8 cellular contexts compared by ENCODE assay signal in the genomic region with DNA sequence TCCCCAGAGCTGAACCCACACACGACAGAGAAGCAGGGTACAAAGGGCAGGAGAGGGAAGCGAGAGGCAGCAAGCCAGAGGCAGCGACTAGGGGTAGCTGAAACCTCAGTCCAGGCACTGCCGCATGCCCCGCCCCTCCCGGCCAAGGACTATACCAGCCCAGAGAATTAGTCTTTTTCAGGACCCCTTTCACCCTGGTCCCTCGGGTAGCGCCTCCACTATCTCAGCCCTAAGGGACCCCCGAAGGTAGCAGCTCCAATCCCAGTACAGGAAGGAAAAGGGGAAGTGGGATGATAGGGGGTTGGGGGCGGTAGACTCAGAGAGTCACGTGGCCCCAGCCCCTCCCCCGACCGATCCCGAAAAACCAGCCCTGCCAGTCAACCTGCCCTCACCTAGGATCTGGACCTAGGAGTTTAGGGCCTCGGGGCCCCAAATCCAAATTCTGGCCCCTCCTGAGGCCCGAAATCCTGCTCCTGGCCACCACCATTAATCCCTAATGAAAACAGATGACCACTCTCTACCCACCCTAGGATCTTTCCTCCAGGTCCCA. TPM values are rescaled to one million over a fixed set of nuclear protein-coding genes. Genes with fewer than 3 reads are reported as not detected.
DNase-seq lines count a peak whose midpoint lies in the region; ATAC-seq, FAIRE-seq and TF ChIP-seq lines count a peak whose summit lies in the region.

No MANE protein-coding gene starts in this region.

- no peak for FAIRE-seq in astrocyte (lab: Jason Lieb, UNC)

- H3K4me2 ChIP-seq in astrocyte (ENCODE audit: low read length) = peak overlapping the region; percentile 99

- ATAC-seq in stimulated activated naive B cell treated with anti-CD40 and anti-IgM and Interleukin-4, amounts not matched to agents 10 μg/mL and 1 μg/mL and 100 μg/mL, for 72 hours (replicated peaks) = peak; percentile 13 to 23
- no peak for ATAC-seq in HG03457 (IDR thresholded peaks at IDR 0.05; ENCODE audit: unreplicated experiment)

- H3K27me3 Mint-ChIP-seq in astrocyte (ENCODE audit: low read depth, unreplicated experiment) (no peaks in the 10 kb centered on the region), immature natural killer cell (ENCODE audit: low read depth in 3 of 3) (peaks cover 14 to 20% (median 17%) of the 10 kb centered on the region in 3 donors)
- no peaks in the 10 kb centered on the region for H3K27me3 Mint-ChIP-seq in stimulated activated naive B cell treated with anti-CD40 and anti-IgM and Interleukin-4, amounts not matched to agents 10 μg/mL and 1 μg/mL and 100 μg/mL, for 72 hours

- H3K9ac ChIP-seq in HUES48 (ENCODE audit: low read depth, low read length) (0 out of 2 replicates have a peak overlapping the region, but pooled peaks have one; percentile 22), astrocyte (ENCODE audit: low read length) (peak overlapping the region; percentile 92)

- peak overlapping the region; percentile 54 for H2AFZ ChIP-seq in astrocyte (ENCODE audit: low read depth, low read length)

- H3K4me1 ChIP-seq in HUES48 (ENCODE audit: control insufficient read depth, insufficient read depth, low read length) (no peaks in the 10 kb centered on the region; the same call in 1 of the 2 replicates), astrocyte (ENCODE audit: insufficient read depth, low read length) (peaks cover 8% of the 10 kb centered on the region)

- H3K27ac Mint-ChIP-seq in astrocyte (ENCODE audit: unreplicated experiment) (peak overlapping the region; percentile 93), immature natural killer cell (peak overlapping the region; percentile 45 to 98 (median 80))
- peak overlapping the region; percentile 81 for H3K27ac Mint-ChIP-seq in stimulated activated naive B cell treated with anti-CD40 and anti-IgM and Interleukin-4, amounts not matched to agents 10 μg/mL and 1 μg/mL and 100 μg/mL, for 72 hours

- H3K36me3 Mint-ChIP-seq in astrocyte (ENCODE audit: low read depth, unreplicated experiment) = peaks cover 9% of the 10 kb centered on the region
- peaks cover 4 to 18% (median 7%) of the 10 kb centered on the region in 3 donors for H3K36me3 Mint-ChIP-seq in immature natural killer cell
- peaks cover 34 to 52% of the 10 kb centered on the region in 2 donors for H3K36me3 Mint-ChIP-seq in stimulated activated naive B cell treated with anti-CD40 and anti-IgM and Interleukin-4, amounts not matched to agents 10 μg/mL and 1 μg/mL and 100 μg/mL, for 72 hours

- CTCF ChIA-PET in BJ (lab: Yijun Ruan, JAX) = interaction anchor here (0.6 to 1.2 kb wide), 3 partner anchors 20 to 283 kb away, joined by 3 to 4 read pairs (median 3); partner anchors contain the start of genes B3GALT4 and HSD17B8

- H3K4me1 Mint-ChIP-seq in astrocyte (ENCODE audit: low read depth, unreplicated experiment) (peaks cover 7% of the 10 kb centered on the region), immature natural killer cell (peaks cover 33 to 45% of the 10 kb centered on the region in 2 donors)
- H3K4me1 Mint-ChIP-seq in stimulated activated naive B cell treated with anti-CD40 and anti-IgM and Interleukin-4, amounts not matched to agents 10 μg/mL and 1 μg/mL and 100 μg/mL, for 72 hours = peaks cover 37 to 69% of the 10 kb centered on the region in 2 donors

- H3K9me3 Mint-ChIP-seq in astrocyte (ENCODE audit: unreplicated experiment) (no peaks in the 10 kb centered on the region), immature natural killer cell (no peaks in the 10 kb centered on the region)
- H3K9me3 Mint-ChIP-seq in stimulated activated naive B cell treated with anti-CD40 and anti-IgM and Interleukin-4, amounts not matched to agents 10 μg/mL and 1 μg/mL and 100 μg/mL, for 72 hours = no peaks in the 10 kb centered on the region

- POLR2A ChIA-PET in BJ (lab: Charles Lee) = no interaction called here

- no peak for TF ChIP-seq CTCF in BJ (IDR thresholded peaks at IDR 0.05; ENCODE audit: insufficient read depth, low read depth, low read length)
- TF ChIP-seq CTCF in astrocyte (IDR thresholded peaks at IDR 0.05; ENCODE audit: insufficient read depth, low read depth, low read length) = no peak

- H3K4me3 ChIP-seq in BJ (ENCODE audit: low read depth, low read length) = peak overlapping the region; percentile 81
- H3K4me3 ChIP-seq in HUES48 (ENCODE audit: low read depth, low read length) = peak overlapping the region; percentile 96
- H3K4me3 ChIP-seq in astrocyte (ENCODE audit: insufficient read depth, low read depth, low read length) = peak overlapping the region; percentile 80

- no peaks in the 10 kb centered on the region for H3K9me3 ChIP-seq in HUES48 (ENCODE audit: control insufficient read depth, insufficient read depth, low read length)
- no peaks in the 10 kb centered on the region for H3K9me3 ChIP-seq in astrocyte (ENCODE audit: insufficient read depth, low read depth, low read length)

- H3K79me2 ChIP-seq in astrocyte (ENCODE audit: insufficient read depth, low read length) = peaks cover 22% of the 10 kb centered on the region

- peak overlapping the region; percentile 97 for H3K4me3 Mint-ChIP-seq in astrocyte (ENCODE audit: unreplicated experiment)
- peak overlapping the region; percentile 69 to 100 (median 98) for H3K4me3 Mint-ChIP-seq in immature natural killer cell
- H3K4me3 Mint-ChIP-seq in stimulated activated naive B cell treated with anti-CD40 and anti-IgM and Interleukin-4, amounts not matched to agents 10 μg/mL and 1 μg/mL and 100 μg/mL, for 72 hours = peak overlapping the region; percentile 96 to 98

- H3K27me3 ChIP-seq in BJ (ENCODE audit: control insufficient read depth, insufficient read depth, low read length) (no peaks in the 10 kb centered on the region), HUES48 (ENCODE audit: control insufficient read depth, insufficient read depth, low read length) (no peaks in the 10 kb centered on the region), astrocyte (ENCODE audit: insufficient read depth, low read length) (no peaks in the 10 kb centered on the region)

- H4K20me1 ChIP-seq in astrocyte (ENCODE audit: insufficient read depth, low read length) = peaks cover 19% of the 10 kb centered on the region

- H3K36me3 ChIP-seq in BJ (ENCODE audit: control insufficient read depth, insufficient read depth, low read length) (peaks cover 13% of the 10 kb centered on the region), HUES48 (ENCODE audit: control insufficient read depth, insufficient read depth, low read length) (peaks cover 34% of the 10 kb centered on the region), astrocyte (ENCODE audit: insufficient read depth, low read length) (peaks cover under 1% of the 10 kb centered on the region)

- H3K27ac ChIP-seq in HUES48 (ENCODE audit: low read depth, low read length) (peak overlapping the region; percentile 85), astrocyte (ENCODE audit: low read depth, low read length) (peak overlapping the region; percentile 13)

- DNase-seq in BJ (ENCODE audit: low read depth) (no peak), astrocyte (ENCODE audit: low read depth) (no peak), immature natural killer cell (no peak), AG20443 (ENCODE audit: low spot score) (no peak), AML-193 (lab: John Stamatoyannopoulos, UW) (no peak)
- no peak for DNase-seq in stimulated activated naive B cell treated with anti-CD40 and anti-IgM and Interleukin-4, amounts not matched to agents 10 μg/mL and 1 μg/mL and 100 μg/mL, for 72 hours

RNA-seq across cellular contexts. Expression of gene RGL2, which starts 1.3 kb away (rescaled TPM):
- polyA plus RNA-seq in BJ (2011; rRNA removed) = 24.2 and 35.2 TPM in 2 replicates
- polyA minus RNA-seq in BJ (2011; rRNA and poly(A)+ RNA removed) = 25.3 and 28.3 TPM in 2 replicates
- total RNA-seq in astrocyte = 36.5 and 38.9 TPM in 2 replicates
- 10 to 100 TPM in 1 of 3 donors, 1 to 10 TPM in 2; 5.9 to 14.7 (median 8.0) TPM for polyA plus RNA-seq in immature natural killer cell

RNA-seq across cellular contexts. Expression of gene PFDN6, which starts 8.1 kb away (rescaled TPM):
- polyA plus RNA-seq in BJ (2011; rRNA removed) (49.0 and 55.5 TPM in 2 replicates), immature natural killer cell (10 to 100 TPM; 25.7 to 55.6 (median 49.2) TPM)
- 7.4 and 10.3 TPM in 2 replicates for polyA minus RNA-seq in BJ (2011; rRNA and poly(A)+ RNA removed)
- 54.8 and 56.7 TPM in 2 replicates for total RNA-seq in astrocyte

RNA-seq across cellular contexts. Expression of gene WDR46, which starts 8.4 kb away (rescaled TPM):
- 45.6 and 78.9 TPM in 2 replicates for polyA plus RNA-seq in BJ (2011; rRNA removed)
- polyA minus RNA-seq in BJ (2011; rRNA and poly(A)+ RNA removed) = 50.6 and 91.6 TPM in 2 replicates
- 59.7 and 63.7 TPM in 2 replicates for total RNA-seq in astrocyte
- polyA plus RNA-seq in immature natural killer cell = 10 to 100 TPM; 59.4 to 81.6 (median 74.3) TPM

RNA-seq across cellular contexts. Expression of gene TAPBP, which starts 16.4 kb away (rescaled TPM):
- 23.1 and 37.9 TPM in 2 replicates for polyA plus RNA-seq in BJ (2011; rRNA removed)
- 21.8 and 33.1 TPM in 2 replicates for polyA minus RNA-seq in BJ (2011; rRNA and poly(A)+ RNA removed)
- 128 and 152 TPM in 2 replicates for total RNA-seq in astrocyte
- polyA plus RNA-seq in immature natural killer cell = 100 to 1,000 TPM; 303 to 707 (median 457) TPM

RNA-seq across cellular contexts. Expression of gene ZBTB22, which starts 20.1 kb away (rescaled TPM):
- 10.6 and 13.6 TPM in 2 replicates for polyA plus RNA-seq in BJ (2011; rRNA removed)
- polyA minus RNA-seq in BJ (2011; rRNA and poly(A)+ RNA removed) = 11.8 and 18.2 TPM in 2 replicates
- 13.1 and 17.3 TPM in 2 replicates for total RNA-seq in astrocyte
- polyA plus RNA-seq in immature natural killer cell = 10 to 100 TPM; 14.5 to 18.1 (median 14.7) TPM
